In the genomic region with DNA sequence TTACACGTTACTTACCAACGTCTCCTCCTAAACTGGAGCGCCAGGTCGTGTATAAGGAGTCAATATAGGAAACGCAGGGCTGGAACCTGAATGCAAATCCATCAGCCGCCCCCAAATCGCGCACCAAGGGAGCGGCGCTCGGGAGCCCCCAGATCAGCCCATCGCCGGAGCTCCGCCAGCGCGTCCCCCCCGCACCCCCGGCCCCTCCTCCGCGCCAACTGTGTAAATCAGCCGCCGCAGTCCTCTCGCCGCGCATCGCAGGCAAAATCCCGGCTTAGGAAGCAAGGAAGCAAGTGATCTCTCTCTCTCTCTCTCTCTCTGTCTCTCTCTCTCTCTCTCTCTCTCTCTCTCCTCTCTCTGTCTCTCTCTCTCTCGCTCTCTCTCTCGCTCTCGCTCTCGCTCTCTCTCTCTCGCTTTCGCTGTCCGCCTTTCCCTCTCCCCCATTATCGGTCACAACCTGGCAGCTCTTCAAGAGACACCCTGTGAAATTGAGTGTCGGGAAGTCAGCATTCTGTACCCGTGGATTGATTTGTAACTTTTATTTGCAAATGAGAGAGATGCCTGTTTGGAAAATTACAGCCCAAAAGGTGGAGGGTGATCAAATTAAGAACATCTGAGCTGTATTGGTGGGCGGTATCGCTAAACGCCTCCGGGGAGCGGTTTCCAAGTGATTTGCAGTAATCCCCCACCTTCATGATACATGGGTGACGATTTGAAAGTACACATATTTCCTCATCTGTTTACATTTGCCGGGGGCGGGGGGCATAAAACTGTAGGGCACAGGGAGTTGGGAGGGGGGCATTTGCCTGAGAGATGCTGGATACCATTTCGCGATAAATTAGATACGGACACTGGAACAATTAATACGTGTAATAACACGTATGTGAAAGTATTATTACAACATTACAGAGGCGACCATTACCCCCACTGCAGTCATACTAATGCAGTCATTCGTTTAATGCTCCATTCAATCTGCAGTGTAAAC, we compare ENCODE assay signal across 8 cellular contexts. TPM values are rescaled to one million over a fixed set of nuclear protein-coding genes. Genes with fewer than 3 reads are reported as not detected.
DNase-seq lines count a peak whose midpoint lies in the region; ATAC-seq and TF ChIP-seq lines count a peak whose summit lies in the region.
"Had no signal": no experiment of that assay in that cellular context is flagged by ENCODE, and none has a peak within 500 bp of the region (broad histone marks: within the 10 kb centered on the region; RNA-seq: fewer than 3 reads in every experiment).

No MANE protein-coding gene starts in this region.

- H3K36me3 ChIP-seq in right atrium auricular region (no peaks in the 10 kb centered on the region), gastrocnemius medialis (no peaks in the 10 kb centered on the region), PC-9 (ENCODE audit: low read depth) (no peaks in the 10 kb centered on the region)

- no peak for TF ChIP-seq CTCF in HFFc6 (IDR thresholded peaks at IDR 0.05)
- TF ChIP-seq CTCF in right atrium auricular region (IDR thresholded peaks at IDR 0.05), result peak in 1 of 2 donors; percentile 52
- TF ChIP-seq CTCF in gastrocnemius medialis (IDR thresholded peaks at IDR 0.05 in 4 of 5, conservative IDR thresholded peaks at IDR 0.05 in 1 of 5), result peak in 2 of 5 experiments; percentile 22 to 26
- TF ChIP-seq CTCF in PC-9 (conservative IDR thresholded peaks at IDR 0.05), result no peak

- no peaks in the 10 kb centered on the region for H3F3A ChIP-seq in PC-9 (ENCODE audit: insufficient read depth, low read depth)

- H3K4me3 Mint-ChIP-seq in HFFc6, result peak overlapping the region; percentile 44; the same call in 1 of the 2 replicates

- POLR2A ChIA-PET in PC-9 (lab: Charles Lee; ENCODE audit: unreplicated experiment), result no interaction called here

- H3K27me3 ChIP-seq in right atrium auricular region (peaks cover 16 to 17% of the 10 kb centered on the region in 2 donors), gastrocnemius medialis (peaks cover 65 to 73% (median 70%) of the 10 kb centered on the region in 3 donors), PC-9 (ENCODE audit: insufficient read depth, low read depth) (no peaks in the 10 kb centered on the region)

- peak; percentile 28 for ATAC-seq in SK-N-SH treated with all-trans-retinoic acid at 6 μM for 48 hours
- no peak for ATAC-seq in gastrocnemius medialis
- no peak for ATAC-seq in HG02588 (IDR thresholded peaks at IDR 0.05; ENCODE audit: unreplicated experiment)

- H3K27ac ChIP-seq in right atrium auricular region, result no peak overlapping the region
- no peak overlapping the region for H3K27ac ChIP-seq in gastrocnemius medialis
- no peak overlapping the region for H3K27ac ChIP-seq in PC-9

- H3K4me3 ChIP-seq in right atrium auricular region (peak overlapping the region; percentile 41 to 57), gastrocnemius medialis (peak overlapping the region; percentile 41 to 65 (median 53)), PC-9 (no peak overlapping the region)

- TF ChIP-seq POLR2A in gastrocnemius medialis (IDR thresholded peaks at IDR 0.05), result no peak

- H3K9me2 ChIP-seq in PC-9 (ENCODE audit: insufficient read depth), result no peaks in the 10 kb centered on the region

- peaks cover 31% of the 10 kb centered on the region for H3K27me3 Mint-ChIP-seq in HFFc6 (ENCODE audit: insufficient read depth)

- H3K4me1 ChIP-seq in right atrium auricular region (peaks cover 0 to 26% of the 10 kb centered on the region in 2 donors), gastrocnemius medialis (peaks cover 25 to 33% of the 10 kb centered on the region in 2 donors), PC-9 (replicated peaks; ENCODE audit: insufficient read depth) (no peaks in the 10 kb centered on the region)

- H3K9me3 ChIP-seq in right atrium auricular region (no peaks in the 10 kb centered on the region), gastrocnemius medialis (no peaks in the 10 kb centered on the region), PC-9 (ENCODE audit: insufficient read depth, low read depth) (no peaks in the 10 kb centered on the region)

- H3K27ac Mint-ChIP-seq in HFFc6, result no peak overlapping the region

- H3K79me2 ChIP-seq in PC-9 (ENCODE audit: low read depth), result no peaks in the 10 kb centered on the region

- H4K20me1 ChIP-seq in PC-9 (ENCODE audit: insufficient read depth), result no peaks in the 10 kb centered on the region

- H3K4me2 ChIP-seq in PC-9, result no peak overlapping the region

- in situ Hi-C loops in gastrocnemius medialis (cut with MboI; ENCODE audit: low sequenced_read_pairs in 4 of 4), result no loop called here

- no TSS peak for BruUV-seq in PC-9 (replicated peaks; lab: Mats Ljungman, UMichigan)

- intact Hi-C loops in gastrocnemius medialis (cut with DNase I; ENCODE audit: low total_unique reads) (no loop called here), PC-9 (cut with micrococcal nuclease; ENCODE audit: unreplicated experiment) (no loop called here)

- H3K9me3 Mint-ChIP-seq in HFFc6, result no peaks in the 10 kb centered on the region

- DNase-seq in HFFc6 (no peak), right atrium auricular region (ENCODE audit: low spot score) (no peak), gastrocnemius medialis (no peak), PC-9 (no peak), Kasumi-1 (lab: John Stamatoyannopoulos, UW) (no peak)

- CTCF ChIA-PET in PC-9 (lab: Charles Lee), result interaction anchor here (0.8 kb wide), 1 partner anchor 386 kb away, joined by 29 read pairs; no protein-coding TSS in a partner anchor

- peaks cover 19% of the 10 kb centered on the region; the same call in 1 of the 2 replicates for H3K4me1 Mint-ChIP-seq in HFFc6 (ENCODE audit: low read depth)

- no peaks in the 10 kb centered on the region for H3K36me3 Mint-ChIP-seq in HFFc6 (ENCODE audit: low read depth)

- no peak overlapping the region for H2AFZ ChIP-seq in PC-9

TF ChIP-seq in SK-N-SH treated with all-trans-retinoic acid at 6 μM for 48 hours, 23 proteins besides CTCF, POLR2A, EP300 and RAD21:
- TF ChIP-seq GLIS3 (CRISPR knock-in tag; IDR thresholded peaks at IDR 0.05), result no peak
- TF ChIP-seq TOX (CRISPR knock-in tag; IDR thresholded peaks at IDR 0.05; ENCODE audit: borderline replicate concordance), result no peak
- TF ChIP-seq ZFP3 (CRISPR knock-in tag; IDR thresholded peaks at IDR 0.05), result no peak
- TF ChIP-seq ARNTL (CRISPR knock-in tag; IDR thresholded peaks at IDR 0.05; ENCODE audit: borderline replicate concordance, low read depth), result no peak
- TF ChIP-seq, protein P1, sequence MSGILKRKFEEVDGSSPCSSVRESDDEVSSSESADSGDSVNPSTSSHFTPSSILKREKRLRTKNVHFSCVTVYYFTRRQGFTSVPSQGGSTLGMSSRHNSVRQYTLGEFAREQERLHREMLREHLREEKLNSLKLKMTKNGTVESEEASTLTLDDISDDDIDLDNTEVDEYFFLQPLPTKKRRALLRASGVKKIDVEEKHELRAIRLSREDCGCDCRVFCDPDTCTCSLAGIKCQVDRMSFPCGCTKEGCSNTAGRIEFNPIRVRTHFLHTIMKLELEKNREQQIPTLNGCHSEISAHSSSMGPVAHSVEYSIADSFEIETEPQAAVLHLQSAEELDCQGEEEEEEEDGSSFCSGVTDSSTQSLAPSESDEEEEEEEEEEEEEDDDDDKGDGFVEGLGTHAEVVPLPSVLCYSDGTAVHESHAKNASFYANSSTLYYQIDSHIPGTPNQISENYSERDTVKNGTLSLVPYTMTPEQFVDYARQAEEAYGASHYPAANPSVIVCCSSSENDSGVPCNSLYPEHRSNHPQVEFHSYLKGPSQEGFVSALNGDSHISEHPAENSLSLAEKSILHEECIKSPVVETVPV (CRISPR knock-in tag; IDR thresholded peaks at IDR 0.05), result no peak
- no peak for TF ChIP-seq OSR1 (CRISPR knock-in tag; IDR thresholded peaks at IDR 0.05)
- no peak for TF ChIP-seq PPARA (CRISPR knock-in tag; IDR thresholded peaks at IDR 0.05; ENCODE audit: borderline replicate concordance)
TF ChIP-seq in SK-N-SH treated with all-trans-retinoic acid at 6 μM for 48 hours: peak in this region for 0.

RNA-seq across cellular contexts. Expression of gene SLITRK3, which starts 0.7 kb away (rescaled TPM):
- not detected for total RNA-seq in HFFc6 (2021; fragmentation: NEBNext Ultra II Directional; extraction: Animal tissue kit (Norgen Biotek cat#: 25700))
- 1 to 10 TPM in 1 of 2 donors, under 1 TPM in 1; 0.19 to 1.9 TPM for total RNA-seq in right atrium auricular region
- total RNA-seq in gastrocnemius medialis, result not detected
- not detected in 2 replicates for total RNA-seq in PC-9 (2021)
- total RNA-seq: LHCN-M2 had no signal
